ENCODE assay signal across 22 cellular contexts in the genomic region with DNA sequence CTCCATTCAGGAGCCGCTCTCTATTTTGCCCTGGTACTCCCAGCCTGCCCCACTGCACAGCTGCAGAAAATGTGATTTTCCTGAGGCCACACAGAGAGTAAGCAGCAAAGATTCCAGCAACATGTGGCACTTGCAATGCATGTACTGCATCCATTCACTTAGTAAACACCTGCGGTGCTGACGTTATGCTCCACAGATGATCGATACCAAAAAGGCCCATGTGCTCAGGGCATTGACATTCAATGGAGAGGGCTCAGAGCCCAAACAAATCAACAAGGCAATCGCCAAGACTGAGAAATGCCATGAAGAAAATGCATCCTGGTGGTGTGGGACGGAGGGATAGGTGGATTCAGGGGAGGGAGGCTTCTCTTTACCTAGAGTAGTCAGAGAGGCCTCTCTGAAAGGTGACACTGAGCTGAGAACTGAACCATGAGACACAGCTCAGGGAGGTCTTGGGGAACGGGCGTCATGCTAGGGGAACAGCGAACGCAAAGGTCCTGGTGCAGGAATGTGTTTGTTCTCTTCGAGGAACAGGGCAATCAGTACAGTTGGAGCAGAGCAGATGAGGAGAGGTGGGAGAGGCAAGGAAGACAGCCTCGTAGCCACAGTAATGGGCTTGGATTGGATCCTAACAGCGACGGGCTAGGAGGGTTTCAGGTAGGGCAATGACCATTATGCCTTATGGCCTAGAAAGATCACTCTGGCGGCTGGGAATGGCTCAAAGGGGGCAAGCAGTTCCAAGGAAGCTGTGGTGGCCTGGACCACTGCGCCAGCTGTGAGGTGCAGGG.
DNase-seq lines count a peak whose midpoint lies in the region; TF ChIP-seq lines count a peak whose summit lies in the region.
"Had no signal": no experiment of that assay in that cellular context is flagged by ENCODE, and none has a peak within 500 bp of the region (broad histone marks: within the 10 kb centered on the region; RNA-seq: fewer than 3 reads in every experiment).

No MANE protein-coding gene starts in this region.

- peaks cover 72% of the 10 kb centered on the region for H3K4me1 Mint-ChIP-seq in nephron progenitor cell

- no peak for TF ChIP-seq CTCF in KMS-11 (conservative IDR thresholded peaks at IDR 0.05; ENCODE audit: low read depth, low read length)
- TF ChIP-seq CTCF in nephron progenitor cell (IDR thresholded peaks at IDR 0.05): no peak

- DNase-seq in COLO668 (lab: John Stamatoyannopoulos, UW; ENCODE audit: unreplicated experiment) (peak; percentile 10), foreskin melanocyte (peak; percentile 36), nephron progenitor cell (no peak), NCI-H2081 treated with DMSO at 0.1 percent for 48 hours (lab: John Stamatoyannopoulos, UW) (no peak), OCI-M2 (lab: John Stamatoyannopoulos, UW; ENCODE audit: unreplicated experiment) (no peak), superior temporal gyrus (ENCODE audit: extremely low spot score) (no peak), DMS79 (lab: John Stamatoyannopoulos, UW) (no peak)
- DNase-seq: activated CD8-positive, alpha-beta T cell treated with anti-CD3 and anti-CD28 coated beads, Interleukin-2, amount 10 ng/mL, durations not matched to agents 7 days and 5 days; cerebellar nuclear complex; mammary epithelial cell; NCI-H1048; NCI-H187 treated with DMSO at 0.1 percent for 48 hours; NCI-H2227 treated with DMSO at 0.1 percent for 48 hours; NCI-H774; PC-3; SHP77; stimulated activated CD4-positive, alpha-beta T cell treated with anti-CD3 and anti-CD28 coated beads, Interleukin-1b, Interleukin-23, amount 100 ng/mL, for 48 hours; SW 1271 had no signal

- peaks cover 88% of the 10 kb centered on the region for H3K4me1 ChIP-seq in KMS-11 (ENCODE audit: low read depth, poor library complexity, severe bottlenecking)

- H3K36me3 ChIP-seq in KMS-11 (ENCODE audit: insufficient read depth): no peaks in the 10 kb centered on the region

- peak overlapping the region; percentile 83 for H3K27ac Mint-ChIP-seq in nephron progenitor cell
- H3K27ac Mint-ChIP-seq: activated CD8-positive, alpha-beta T cell treated with anti-CD3 and anti-CD28 coated beads, Interleukin-2, amount 10 ng/mL, durations not matched to agents 7 days and 5 days had no signal

- H3K9ac ChIP-seq in KMS-11: no peak overlapping the region

- no peak overlapping the region for H3K4me3 ChIP-seq in KMS-11 (IDR thresholded peaks at IDR 0.05; ENCODE audit: insufficient read depth, low read depth, low read length)

- no peak overlapping the region for H2AFZ ChIP-seq in KMS-11 (ENCODE audit: low read depth)

- peaks cover 3% of the 10 kb centered on the region for H3K9me3 Mint-ChIP-seq in nephron progenitor cell
- H3K9me3 Mint-ChIP-seq: activated naive CD4-positive, alpha-beta T cell treated with anti-CD3 and anti-CD28 coated beads, Interleukin-2, amount 50 U/mL, for 72 hours; CD14-positive monocyte; stimulated activated effector memory CD8-positive, alpha-beta T cell treated with anti-CD3 and anti-CD28 coated beads, Interleukin-12 subunit alpha, Interleukin-12 subunit beta, amount 100 ng/mL, for 72 hours had no signal

- peak overlapping the region; percentile 93; the same call in 1 of the 2 replicates for H3K4me2 ChIP-seq in KMS-11

- H3K4me3 Mint-ChIP-seq in nephron progenitor cell: no peak overlapping the region
- H3K4me3 Mint-ChIP-seq: activated CD8-positive, alpha-beta T cell treated with anti-CD3 and anti-CD28 coated beads, Interleukin-2, amount 10 ng/mL, durations not matched to agents 7 days and 5 days; CD14-positive monocyte; stimulated activated effector memory CD8-positive, alpha-beta T cell treated with anti-CD3 and anti-CD28 coated beads, Interleukin-12 subunit alpha, Interleukin-12 subunit beta, amount 100 ng/mL, for 72 hours had no signal

- H4K20me1 ChIP-seq in KMS-11 (ENCODE audit: insufficient read depth): no peaks in the 10 kb centered on the region

- H3K27ac ChIP-seq in KMS-11: no peak overlapping the region

- no peaks in the 10 kb centered on the region for H3K27me3 ChIP-seq in KMS-11 (ENCODE audit: insufficient read depth, low read depth)

- peaks cover 3% of the 10 kb centered on the region for H3K27me3 Mint-ChIP-seq in nephron progenitor cell (ENCODE audit: low read depth, poor library complexity)

- H3K36me3 Mint-ChIP-seq in nephron progenitor cell (ENCODE audit: low read depth): no peaks in the 10 kb centered on the region
- H3K36me3 Mint-ChIP-seq: activated naive CD4-positive, alpha-beta T cell treated with anti-CD3 and anti-CD28 coated beads, Interleukin-2, amount 50 U/mL, for 72 hours; CD14-positive monocyte; stimulated activated effector memory CD8-positive, alpha-beta T cell treated with anti-CD3 and anti-CD28 coated beads, Interleukin-12 subunit alpha, Interleukin-12 subunit beta, amount 100 ng/mL, for 72 hours had no signal

- no peaks in the 10 kb centered on the region for H3K79me2 ChIP-seq in KMS-11 (ENCODE audit: insufficient read depth, low read depth)

Comparison
In these comparisons a context has a peak if more than half of its experiments do, and no peak if none do; other contexts are left out.
1. DNase-seq: peak in COLO668 (single experiment) and foreskin melanocyte (single experiment); none in nephron progenitor cell (single experiment), NCI-H2081 treated with DMSO at 0.1 percent for 48 hours (single experiment), OCI-M2 (single experiment), superior temporal gyrus (single experiment) and DMS79 (single experiment).